In the genomic region with DNA sequence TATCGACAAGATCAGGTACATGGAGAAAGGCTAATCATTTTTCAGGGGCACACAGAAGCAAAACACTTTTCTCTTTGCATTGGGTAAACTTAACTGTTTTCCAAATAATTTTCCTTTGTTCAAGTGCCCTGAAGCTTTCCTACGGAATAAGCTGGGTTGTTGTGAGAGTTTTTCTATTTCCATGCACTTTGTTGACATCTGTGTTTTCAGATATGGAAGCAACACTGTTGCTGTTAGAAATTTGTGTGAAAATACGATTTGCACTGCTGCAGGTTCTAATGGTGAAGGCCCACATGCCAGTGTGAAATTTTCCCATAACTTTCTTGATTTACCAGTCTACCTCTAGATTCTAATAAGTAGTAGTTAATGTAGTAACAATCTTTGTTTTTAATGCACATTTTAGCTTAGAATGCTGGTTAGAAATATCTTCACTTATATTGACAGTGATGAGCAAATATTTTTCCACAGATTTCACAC, we compare ENCODE assay signal across 8 cellular contexts. TPM values are rescaled to one million over a fixed set of nuclear protein-coding genes. Genes with fewer than 3 reads are reported as not detected.
DNase-seq lines count a peak whose midpoint lies in the region; TF ChIP-seq lines count a peak whose summit lies in the region.

No MANE protein-coding gene starts in this region.

- H3K9me3 Mint-ChIP-seq in nephron = no peaks in the 10 kb centered on the region

- no peak overlapping the region for H3K27ac ChIP-seq in AG04450 (ENCODE audit: low read depth, low read length)
- H3K27ac ChIP-seq in ectodermal cell (ENCODE audit: insufficient read depth, low read depth, low read length, poor library complexity, severe bottlenecking) = peak overlapping the region; percentile 87

- H3K9me2 ChIP-seq in Loucy (replicated peaks; ENCODE audit: low read depth, low read length) = no peaks in the 10 kb centered on the region

- peak overlapping the region; percentile 92 for H3K4me2 ChIP-seq in Loucy (ENCODE audit: low read depth, low read length, poor library complexity, severe bottlenecking)

- CTCF ChIA-PET in AG04450 (lab: Charles Lee) = interaction anchor here (0.9 to 1.3 kb wide), 3 partner anchors 140 to 239 kb away, joined by 3 to 9 read pairs (median 4); no protein-coding TSS in a partner anchor

- peaks cover 30% of the 10 kb centered on the region for H3K4me1 Mint-ChIP-seq in nephron

- H3K9me3 ChIP-seq in AG04450 (ENCODE audit: control insufficient read depth, insufficient read depth, low read length) = no peaks in the 10 kb centered on the region
- H3K9me3 ChIP-seq in Loucy (ENCODE audit: insufficient read depth, low read depth, low read length) = no peaks in the 10 kb centered on the region
- H3K9me3 ChIP-seq in ectodermal cell (ENCODE audit: control insufficient read depth, low read length) = no peaks in the 10 kb centered on the region

- H3K4me1 ChIP-seq in Loucy (ENCODE audit: insufficient read depth, low read length, poor library complexity, severe bottlenecking) = peaks cover 56% of the 10 kb centered on the region
- H3K4me1 ChIP-seq in ectodermal cell (ENCODE audit: control insufficient read depth, insufficient read depth, low read length) = no peaks in the 10 kb centered on the region

- H3F3A ChIP-seq in Loucy (ENCODE audit: low read depth) = 0 out of 2 replicates have a peak, but pooled peaks cover 5% of the 10 kb centered on the region

- peaks cover 96% of the 10 kb centered on the region for H3K79me2 ChIP-seq in Loucy (ENCODE audit: insufficient read depth, low read length)

- no peak for TF ChIP-seq POLR2A in erythroblast (IDR thresholded peaks at IDR 0.05; ENCODE audit: low read length)

- H2AFZ ChIP-seq in Loucy (ENCODE audit: low read length) = no peak overlapping the region

- peak overlapping the region; percentile 69 for H3K4me3 ChIP-seq in AG04450 (ENCODE audit: low read depth, low read length)
- peak overlapping the region; percentile 81 for H3K4me3 ChIP-seq in Loucy (ENCODE audit: low read length, poor library complexity, severe bottlenecking)
- peak overlapping the region; percentile 71 for H3K4me3 ChIP-seq in ectodermal cell (ENCODE audit: insufficient read depth, low read depth, low read length)

- WGBS in ectodermal cell, 2 experiments = 9% methylated on average over 2 to 3 of the region's 3 CpGs

- H3K27me3 Mint-ChIP-seq in nephron (ENCODE audit: low read depth) = no peaks in the 10 kb centered on the region

- H3K27ac Mint-ChIP-seq in nephron = peak overlapping the region; percentile 96 to 99 (median 99)

- H3K36me3 Mint-ChIP-seq in nephron (ENCODE audit: low read depth) = peaks cover 4% of the 10 kb centered on the region

- TF ChIP-seq CTCF in AG04450 (IDR thresholded peaks at IDR 0.05; ENCODE audit: low read depth, low read length) = no peak
- TF ChIP-seq CTCF in Loucy (conservative IDR thresholded peaks at IDR 0.05; ENCODE audit: low read length) = no peak
- TF ChIP-seq CTCF in nephron (IDR thresholded peaks at IDR 0.05; ENCODE audit: unreplicated experiment in 3 of 3) = no peak

- peaks cover 22% of the 10 kb centered on the region for H4K20me1 ChIP-seq in Loucy (ENCODE audit: insufficient read depth, low read length, poor library complexity, severe bottlenecking)

- POLR2A ChIA-PET in AG04450 (lab: Yijun Ruan, JAX) = interaction anchor here (3.3 kb wide), 1 partner anchor 18 kb away, joined by 18 read pairs; a partner anchor contains a TSS

- peak overlapping the region; percentile 92 to 99 (median 95) for H3K4me3 Mint-ChIP-seq in nephron

- H3K27me3 ChIP-seq in AG04450 (ENCODE audit: control insufficient read depth, insufficient read depth, low read length) (no peaks in the 10 kb centered on the region), Loucy (ENCODE audit: insufficient read depth, low read length, poor library complexity, severe bottlenecking) (no peaks in the 10 kb centered on the region), ectodermal cell (ENCODE audit: control insufficient read depth, insufficient read depth, low read length, poor library complexity, severe bottlenecking) (no peaks in the 10 kb centered on the region)

- H3K9ac ChIP-seq in Loucy (ENCODE audit: low read depth, low read length, poor library complexity, severe bottlenecking) = peak overlapping the region; percentile 80

- no peaks in the 10 kb centered on the region; the same call in 1 of the 2 replicates for H3K36me3 ChIP-seq in Loucy (ENCODE audit: insufficient read depth, low read length)
- H3K36me3 ChIP-seq in ectodermal cell (ENCODE audit: control insufficient read depth, insufficient read depth, low read length) = peaks cover 2% of the 10 kb centered on the region

- DNase-seq in AG04450 (ENCODE audit: low read depth, low spot score) (no peak), 8988T (no peak), erythroblast (lab: John Stamatoyannopoulos, UW) (no peak), SHP77 (lab: John Stamatoyannopoulos, UW) (no peak), NCI-H2107 treated with DMSO at 0.1 percent for 48 hours (lab: John Stamatoyannopoulos, UW; ENCODE audit: unreplicated experiment) (no peak)

RNA-seq across cellular contexts. Expression of a gene that starts 18.3 kb away (rescaled TPM):
- polyA plus RNA-seq in AG04450 (2011; rRNA removed) = 37.9 and 39.9 TPM in 2 replicates
- polyA minus RNA-seq in AG04450 (2011; rRNA and poly(A)+ RNA removed) = 56.4 and 64.6 TPM in 2 replicates
- 61.5 TPM for polyA plus RNA-seq in ectodermal cell (2013, experiment 1 of 4)
- polyA plus RNA-seq in ectodermal cell (2013, experiment 2 of 4) = 64.0 TPM
- 45.2 TPM for polyA plus RNA-seq in ectodermal cell (2013, experiment 3 of 4)
- 51.2 TPM for polyA plus RNA-seq in ectodermal cell (2013, experiment 4 of 4)

RNA-seq across cellular contexts. Expression of a gene that starts 44.4 kb away (rescaled TPM):
- 0.33 and 0.36 TPM in 2 replicates for polyA plus RNA-seq in AG04450 (2011; rRNA removed)
- 0.55 and 0.61 TPM in 2 replicates for polyA minus RNA-seq in AG04450 (2011; rRNA and poly(A)+ RNA removed)
- polyA plus RNA-seq in ectodermal cell (2013, experiment 1 of 4) = 22.1 TPM
- 24.6 TPM for polyA plus RNA-seq in ectodermal cell (2013, experiment 2 of 4)
- 19.2 TPM for polyA plus RNA-seq in ectodermal cell (2013, experiment 3 of 4)
- polyA plus RNA-seq in ectodermal cell (2013, experiment 4 of 4) = 22.5 TPM
